In genomic region chr1:162213281-162213909, GRCh38 we compare ENCODE assay signal across 8 cellular contexts.
A peak's percentile ranks its signal among the peaks of the same experiment; 100 is the strongest.
DNase-seq lines count a peak whose midpoint lies in the region; ATAC-seq and FAIRE-seq lines count a peak whose summit lies in the region.

No MANE protein-coding gene starts in this region.

- ATAC-seq in left cardiac atrium, result peak; percentile 85 to 91
- ATAC-seq in HG02840 (IDR thresholded peaks at IDR 0.05; ENCODE audit: low FRiP score, unreplicated experiment), result no peak

- DNase-seq in COLO829 (ENCODE audit: low spot score), result peak; percentile 98
- DNase-seq in amniotic epithelial cell (ENCODE audit: low read depth), result peak; percentile 85
- peak; percentile 51 for DNase-seq in left cardiac atrium
- DNase-seq in pons (ENCODE audit: low spot score), result peak; percentile 91
- DNase-seq in activated gamma-delta T cell treated with Interleukin-2 at 50 U/mL for 16 hours, result no peak
- DNase-seq in HTR-8/SVneo (ENCODE audit: insufficient read length, low spot score), result no peak
- DNase-seq in GM19239 (ENCODE audit: insufficient read length, low spot score), result no peak

- intact Hi-C loops in left cardiac atrium (cut with DNase I), result no loop called here

- FAIRE-seq in HTR-8/SVneo (lab: Jason Lieb, UNC), result no peak
- no peak for FAIRE-seq in GM19239 (lab: Jason Lieb, UNC)

Comparison
In these comparisons a context has a peak if more than half of its experiments do, and no peak if none do; other contexts are left out.
1. DNase-seq: peak in COLO829 (single experiment), amniotic epithelial cell (single experiment), left cardiac atrium (single experiment) and pons (single experiment); none in activated gamma-delta T cell treated with Interleukin-2 at 50 U/mL for 16 hours (single experiment), HTR-8/SVneo (single experiment) and GM19239 (single experiment).